In genomic region chr1:108719253-108719652, GRCh38 we compare ENCODE assay signal across 1 cellular context.
TF ChIP-seq lines count a peak whose summit lies in the region.

No MANE protein-coding gene starts in this region.

TF ChIP-seq in SK-N-SH, 30 proteins besides CTCF, POLR2A, EP300 and RAD21:
- TF ChIP-seq GATA2 (CRISPR knock-in tag; IDR thresholded peaks at IDR 0.05): no peak
- TF ChIP-seq USF1 (IDR thresholded peaks at IDR 0.05; ENCODE audit: borderline replicate concordance, low read depth): no peak
- TF ChIP-seq NRF1 (IDR thresholded peaks at IDR 0.05; ENCODE audit: low read depth, low read length): no peak
- no peak for TF ChIP-seq MAX (IDR thresholded peaks at IDR 0.05; ENCODE audit: low read depth)
- TF ChIP-seq POLR2AphosphoS5 (IDR thresholded peaks at IDR 0.05; ENCODE audit: low read depth, low read length): no peak
- no peak for TF ChIP-seq EZH2phosphoT487 (IDR thresholded peaks at IDR 0.05; ENCODE audit: borderline replicate concordance, low read depth)
- no peak for TF ChIP-seq RXRA (IDR thresholded peaks at IDR 0.05; ENCODE audit: borderline replicate concordance, low read depth)
- TF ChIP-seq CHD2 (IDR thresholded peaks at IDR 0.05; ENCODE audit: low read length, partially characterized antibody): no peak
- no peak for TF ChIP-seq YY1 (IDR thresholded peaks at IDR 0.05; ENCODE audit: low read depth)
- TF ChIP-seq NFIC (IDR thresholded peaks at IDR 0.05; ENCODE audit: borderline replicate concordance): no peak
- no peak for TF ChIP-seq TCF12 (IDR thresholded peaks at IDR 0.05)
TF ChIP-seq in SK-N-SH: peak in this region for 0.
